In genomic region chr6:121526282-121526681, GRCh38 we compare ENCODE assay signal across 31 cellular contexts.
"Had no signal": no experiment of that assay in that cellular context is flagged by ENCODE, and none has a peak within 500 bp of the region (broad histone marks: within the 10 kb centered on the region; RNA-seq: fewer than 3 reads in every experiment).

No MANE protein-coding gene starts in this region.

- H3K27ac ChIP-seq: body of pancreas, WERI-Rb-1 had no signal

- H3K36me3 Mint-ChIP-seq: activated CD4-positive, alpha-beta memory T cell treated with anti-CD3 and anti-CD28 coated beads for 36 hours; activated naive CD4-positive, alpha-beta T cell treated with anti-CD3 and anti-CD28 coated beads, Interleukin-2, amount 10 ng/mL, durations not matched to agents 7 days and 5 days; activated naive CD4-positive, alpha-beta T cell treated with anti-CD3 and anti-CD28 coated beads, Interleukin-2, amount 50 U/mL, for 72 hours; activated naive CD8-positive, alpha-beta T cell treated with anti-CD3 and anti-CD28 coated beads, Interleukin-2, amount 10 ng/mL, durations not matched to agents 7 days and 5 days had no signal

- H3K4me1 ChIP-seq: body of pancreas had no signal

- H3K27me3 Mint-ChIP-seq: activated CD4-positive, alpha-beta memory T cell treated with anti-CD3 and anti-CD28 coated beads for 36 hours; activated CD4-positive, alpha-beta T cell treated with anti-CD3 and anti-CD28 coated beads for 36 hours; activated CD4-positive, alpha-beta T cell treated with anti-CD3 and anti-CD28 coated beads, Interleukin-2, amount 10 ng/mL, durations not matched to agents 24 days and 14 days; activated naive CD4-positive, alpha-beta T cell treated with anti-CD3 and anti-CD28 coated beads, Interleukin-2, amount 10 ng/mL, durations not matched to agents 7 days and 5 days; activated naive CD8-positive, alpha-beta T cell treated with anti-CD3 and anti-CD28 coated beads, Interleukin-2, amount 10 ng/mL, durations not matched to agents 7 days and 5 days; activated T-cell treated with anti-CD3 and anti-CD28 coated beads, Interleukin-2, amount 50 U/mL, for 24 hours; effector memory CD8-positive, alpha-beta T cell; T-helper 17 cell had no signal

- H3K4me1 Mint-ChIP-seq: activated CD4-positive, alpha-beta T cell treated with anti-CD3 and anti-CD28 coated beads for 36 hours; activated CD4-positive, alpha-beta T cell treated with anti-CD3 and anti-CD28 coated beads, Interleukin-2, amount 10 ng/mL, durations not matched to agents 24 days and 14 days; activated naive CD4-positive, alpha-beta T cell treated with anti-CD3 and anti-CD28 coated beads, Interleukin-2, amount 10 ng/mL, durations not matched to agents 7 days and 5 days; activated naive CD8-positive, alpha-beta T cell treated with anti-CD3 and anti-CD28 coated beads, Interleukin-2, amount 10 ng/mL, durations not matched to agents 7 days and 5 days; T-helper 17 cell had no signal

- H3K27ac Mint-ChIP-seq: activated CD4-positive, alpha-beta memory T cell treated with anti-CD3 and anti-CD28 coated beads for 36 hours; activated CD4-positive, alpha-beta T cell treated with anti-CD3 and anti-CD28 coated beads for 36 hours; activated CD4-positive, alpha-beta T cell treated with anti-CD3 and anti-CD28 coated beads, Interleukin-2, amount 10 ng/mL, durations not matched to agents 24 days and 14 days; activated CD8-positive, alpha-beta T cell treated with anti-CD3 and anti-CD28 coated beads, Interleukin-2, amount 10 ng/mL, durations not matched to agents 7 days and 5 days; activated naive CD4-positive, alpha-beta T cell treated with anti-CD3 and anti-CD28 coated beads, Interleukin-2, amount 10 ng/mL, durations not matched to agents 7 days and 5 days; activated naive CD4-positive, alpha-beta T cell treated with anti-CD3 and anti-CD28 coated beads, Interleukin-2, amount 50 U/mL, for 72 hours; activated naive CD8-positive, alpha-beta T cell treated with anti-CD3 and anti-CD28 coated beads, Interleukin-2, amount 10 ng/mL, durations not matched to agents 7 days and 5 days; activated T-cell treated with anti-CD3 and anti-CD28 coated beads, Interleukin-2, amount 50 U/mL, for 24 hours; activated T-cell treated with anti-CD3 and anti-CD28 coated beads, Interleukin-2, amount 50 U/mL, for 72 hours; effector memory CD8-positive, alpha-beta T cell; T-helper 17 cell; T-helper 2 cell treated with Interferon-gamma antibody and Interleukin-4, amounts not matched to agents 5 μg/mL and 100 μg/mL, for 36 hours had no signal

- ATAC-seq: activated CD4-positive, alpha-beta T cell treated with anti-CD3 and anti-CD28 coated beads for 36 hours; activated CD8-positive, alpha-beta T cell treated with anti-CD3 and anti-CD28 coated beads, Interleukin-2, amount 10 ng/mL, durations not matched to agents 7 days and 5 days; activated naive CD4-positive, alpha-beta T cell treated with anti-CD3 and anti-CD28 coated beads, Interleukin-2, amount 50 U/mL, for 72 hours; activated T-cell treated with anti-CD3 and anti-CD28 coated beads, Interleukin-2, amount 50 U/mL, for 72 hours; body of pancreas; effector memory CD8-positive, alpha-beta T cell; gastroesophageal sphincter; T-helper 17 cell had no signal

- DNase-seq: activated CD4-positive, alpha-beta memory T cell treated with anti-CD3 and anti-CD28 coated beads for 36 hours; activated CD4-positive, alpha-beta T cell treated with anti-CD3 and anti-CD28 coated beads for 36 hours; activated CD4-positive, alpha-beta T cell treated with anti-CD3 and anti-CD28 coated beads, Interleukin-2, amount 10 ng/mL, durations not matched to agents 24 days and 14 days; activated CD4-positive, CD25-positive, alpha-beta regulatory T cell; activated CD4-positive, CD25-positive, alpha-beta regulatory T cell treated with anti-CD3 and anti-CD28 coated beads, Interleukin-2, amount 50 U/mL, for 72 hours; activated CD8-positive, alpha-beta memory T cell treated with anti-CD3 and anti-CD28 coated beads, Interleukin-2, amount 50 U/mL, for 48 hours; activated CD8-positive, alpha-beta T cell treated with anti-CD3 and anti-CD28 coated beads, Interleukin-2, amount 10 ng/mL, durations not matched to agents 7 days and 5 days; activated gamma-delta T cell; activated naive CD4-positive, alpha-beta T cell; activated naive CD4-positive, alpha-beta T cell treated with anti-CD3 and anti-CD28 coated beads, Interleukin-2, amount 10 ng/mL, durations not matched to agents 7 days and 5 days; activated naive CD8-positive, alpha-beta T cell treated with anti-CD3 and anti-CD28 coated beads, Interleukin-2, amount 10 ng/mL, durations not matched to agents 7 days and 5 days; activated T-cell treated with anti-CD3 and anti-CD28 coated beads for 4 hours; activated T-cell treated with anti-CD3 and anti-CD28 coated beads, Interleukin-2, amount 50 U/mL, for 24 hours; activated T-cell treated with anti-CD3 and anti-CD28 coated beads, Interleukin-2, amount 50 U/mL, for 72 hours; amniotic stem cell; anterior cingulate cortex; body of pancreas; caudate nucleus; cortex of kidney; dermis blood vessel endothelial cell; effector CD4-positive, alpha-beta T cell; effector memory CD8-positive, alpha-beta T cell; foreskin melanocyte; T-helper 1 cell; T-helper 17 cell; T1000; WERI-Rb-1 had no signal

- H3K4me3 ChIP-seq: body of pancreas, esophagus muscularis mucosa, gastroesophageal sphincter had no signal

- H3K9me3 Mint-ChIP-seq: activated CD4-positive, alpha-beta memory T cell treated with anti-CD3 and anti-CD28 coated beads for 36 hours; activated CD4-positive, alpha-beta T cell treated with anti-CD3 and anti-CD28 coated beads, Interleukin-2, amount 10 ng/mL, durations not matched to agents 24 days and 14 days; activated naive CD4-positive, alpha-beta T cell treated with anti-CD3 and anti-CD28 coated beads, Interleukin-2, amount 10 ng/mL, durations not matched to agents 7 days and 5 days; activated naive CD4-positive, alpha-beta T cell treated with anti-CD3 and anti-CD28 coated beads, Interleukin-2, amount 50 U/mL, for 72 hours; activated T-cell treated with anti-CD3 and anti-CD28 coated beads, Interleukin-2, amount 50 U/mL, for 24 hours; activated T-cell treated with anti-CD3 and anti-CD28 coated beads, Interleukin-2, amount 50 U/mL, for 72 hours; effector memory CD8-positive, alpha-beta T cell; T-helper 2 cell treated with Interferon-gamma antibody and Interleukin-4, amounts not matched to agents 5 μg/mL and 100 μg/mL, for 36 hours had no signal

- H3K9me3 ChIP-seq: body of pancreas, esophagus muscularis mucosa, gastroesophageal sphincter had no signal

- H3K4me3 Mint-ChIP-seq: activated CD4-positive, alpha-beta memory T cell treated with anti-CD3 and anti-CD28 coated beads for 36 hours; activated CD4-positive, alpha-beta T cell treated with anti-CD3 and anti-CD28 coated beads for 36 hours; activated CD4-positive, alpha-beta T cell treated with anti-CD3 and anti-CD28 coated beads, Interleukin-2, amount 10 ng/mL, durations not matched to agents 24 days and 14 days; activated CD8-positive, alpha-beta T cell treated with anti-CD3 and anti-CD28 coated beads, Interleukin-2, amount 10 ng/mL, durations not matched to agents 7 days and 5 days; activated naive CD4-positive, alpha-beta T cell treated with anti-CD3 and anti-CD28 coated beads, Interleukin-2, amount 10 ng/mL, durations not matched to agents 7 days and 5 days; activated naive CD8-positive, alpha-beta T cell treated with anti-CD3 and anti-CD28 coated beads, Interleukin-2, amount 10 ng/mL, durations not matched to agents 7 days and 5 days; activated T-cell treated with anti-CD3 and anti-CD28 coated beads, Interleukin-2, amount 50 U/mL, for 24 hours; activated T-cell treated with anti-CD3 and anti-CD28 coated beads, Interleukin-2, amount 50 U/mL, for 72 hours; effector memory CD8-positive, alpha-beta T cell; T-helper 17 cell; T-helper 2 cell treated with Interferon-gamma antibody and Interleukin-4, amounts not matched to agents 5 μg/mL and 100 μg/mL, for 36 hours had no signal

- H3K36me3 ChIP-seq: esophagus muscularis mucosa, gastroesophageal sphincter, WERI-Rb-1 had no signal

- H3K27me3 ChIP-seq: body of pancreas, esophagus muscularis mucosa, gastroesophageal sphincter had no signal
